Comparison of ENCODE assay signal across 12 cellular contexts in the genomic region with DNA sequence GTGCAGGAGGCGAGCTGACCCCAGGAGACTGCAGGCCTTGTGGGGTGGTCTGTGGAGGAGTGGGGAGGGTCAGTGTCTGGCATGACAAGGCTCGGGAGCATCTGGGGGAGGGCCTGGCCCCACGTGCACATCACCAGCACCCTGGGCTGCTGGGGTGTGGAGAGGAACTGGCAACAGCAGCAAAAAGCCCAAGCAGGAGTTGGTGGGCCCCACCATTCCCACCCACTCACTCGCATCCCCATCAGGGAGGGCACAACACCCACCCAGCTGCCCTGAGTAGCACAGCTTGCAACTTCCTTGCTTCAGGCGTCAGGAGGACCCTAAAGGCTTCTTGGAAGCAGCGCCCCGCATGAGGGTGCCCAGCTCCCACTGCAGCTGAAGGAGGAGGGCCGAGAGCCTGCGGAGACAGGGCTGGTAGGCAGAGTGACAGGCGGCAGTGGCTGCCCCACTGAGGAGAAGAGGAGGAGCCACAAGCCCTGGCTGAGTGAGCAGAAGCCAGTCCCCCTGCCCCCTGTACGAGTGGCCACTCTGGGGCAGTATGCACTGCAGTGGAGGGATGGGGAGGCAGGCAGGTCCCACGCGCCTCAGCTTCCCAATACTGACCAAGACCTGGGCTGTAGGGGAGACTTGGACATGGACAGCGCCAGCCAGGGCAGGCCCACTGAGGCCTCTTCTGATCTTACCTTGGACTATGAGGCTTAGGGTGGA. TPM values are rescaled to one million over a fixed set of nuclear protein-coding genes. Genes with fewer than 3 reads are reported as not detected.
DNase-seq lines count a peak whose midpoint lies in the region; ATAC-seq and TF ChIP-seq lines count a peak whose summit lies in the region.
"Had no signal": no experiment of that assay in that cellular context is flagged by ENCODE, and none has a peak within 500 bp of the region (broad histone marks: within the 10 kb centered on the region; RNA-seq: fewer than 3 reads in every experiment).

No MANE protein-coding gene starts in this region.

- no peak overlapping the region for H2BK15ac ChIP-seq in neuronal stem cell (ENCODE audit: low read length)

- H2BK120ac ChIP-seq in neuronal stem cell (ENCODE audit: low read depth, low read length): no peak overlapping the region

- CTCF ChIA-PET in CD4-positive, alpha-beta T cell (lab: Charles Lee): interaction anchor here (0.9 to 3.7 kb wide), 5 partner anchors 10 to 34 kb away, joined by 3 to 35 read pairs (median 8); partner anchors contain the start of gene ELL

- H3K4me1 Mint-ChIP-seq in CD4-positive, alpha-beta T cell (ENCODE audit: low read depth): peaks cover 71% of the 10 kb centered on the region

- H3K9me3 Mint-ChIP-seq in CD4-positive, alpha-beta T cell: no peaks in the 10 kb centered on the region

- no peak overlapping the region for H3K14ac ChIP-seq in neuronal stem cell (ENCODE audit: low read length)

- H3K79me2 ChIP-seq in Loucy (ENCODE audit: insufficient read depth, low read length): peaks cover 97% of the 10 kb centered on the region

- H3K36me3 Mint-ChIP-seq in CD4-positive, alpha-beta T cell (ENCODE audit: low read depth): no peaks in the 10 kb centered on the region

- peaks cover 28% of the 10 kb centered on the region for H3K4me1 ChIP-seq in Loucy (ENCODE audit: insufficient read depth, low read length, poor library complexity, severe bottlenecking)
- H3K4me1 ChIP-seq in effector memory CD4-positive, alpha-beta T cell (ENCODE audit: control insufficient read depth, insufficient read depth, low read length, poor library complexity, severe bottlenecking): peaks cover 64% of the 10 kb centered on the region
- H3K4me1 ChIP-seq in neuronal stem cell (ENCODE audit: control insufficient read depth in 2 of 2, insufficient read depth in 1 of 2, low read depth in 1 of 2, low read length in 2 of 2): peaks cover 12% of the 10 kb centered on the region in 2 donors

- no peak for TF ChIP-seq CTCF in CD4-positive, alpha-beta T cell (IDR thresholded peaks at IDR 0.05)
- no peak for TF ChIP-seq CTCF in Loucy (conservative IDR thresholded peaks at IDR 0.05; ENCODE audit: low read length)

- H3K9ac ChIP-seq in Loucy (ENCODE audit: low read depth, low read length, poor library complexity, severe bottlenecking) (peak overlapping the region; percentile 20), neuronal stem cell (ENCODE audit: low read depth, low read length, poor library complexity) (peak overlapping the region; percentile 73)

- peaks cover 2% of the 10 kb centered on the region; the same call in 1 of the 2 replicates for H3F3A ChIP-seq in Loucy (ENCODE audit: low read depth)

- WGBS in neuronal stem cell (ENCODE audit: extremely low coverage in 2 of 2, insufficient read length in 2 of 2, insufficient replicate concordance in 1 of 2), 2 donors: no CpG with 5 or more reads among the region's 14 CpGs

- no peaks in the 10 kb centered on the region for H3K9me3 ChIP-seq in CD4-positive, alpha-beta T cell (ENCODE audit: control insufficient read depth, low read length)
- H3K9me3 ChIP-seq in Loucy (ENCODE audit: insufficient read depth, low read depth, low read length) (no peaks in the 10 kb centered on the region), neuronal stem cell (replicated peaks in 1 of 2; ENCODE audit: control insufficient read depth in 2 of 2, insufficient read depth in 1 of 2, low read depth in 1 of 2, low read length in 2 of 2) (no peaks in the 10 kb centered on the region)
- no peaks in the 10 kb centered on the region for H3K9me3 ChIP-seq in effector memory CD4-positive, alpha-beta T cell (ENCODE audit: control insufficient read depth, low read length)

- H3K27ac ChIP-seq in CD4-positive, alpha-beta T cell (ENCODE audit: low read depth, low read length): peak overlapping the region; percentile 77
- H3K27ac ChIP-seq in effector memory CD4-positive, alpha-beta T cell (ENCODE audit: insufficient read depth, low read length, poor library complexity, severe bottlenecking): peak overlapping the region; percentile 90
- H3K27ac ChIP-seq in neuronal stem cell (replicated peaks; ENCODE audit: low read length): no peak overlapping the region
- H3K27ac ChIP-seq: SK-N-MC had no signal

- H3K4me3 ChIP-seq in Loucy (ENCODE audit: low read length, poor library complexity, severe bottlenecking) (no peak overlapping the region), neuronal stem cell (ENCODE audit: low read length in 2 of 2) (no peak overlapping the region)
- H3K4me3 ChIP-seq in effector memory CD4-positive, alpha-beta T cell (ENCODE audit: insufficient read depth, low read depth, low read length, poor library complexity, severe bottlenecking): peak overlapping the region; percentile 10
- H3K4me3 ChIP-seq: dorsolateral prefrontal cortex, SK-N-MC had no signal

- no peaks in the 10 kb centered on the region for H3K27me3 Mint-ChIP-seq in CD4-positive, alpha-beta T cell

- no peak overlapping the region for H4K91ac ChIP-seq in neuronal stem cell (ENCODE audit: low read depth, low read length, poor library complexity)

- H3K27me3 ChIP-seq in CD4-positive, alpha-beta T cell (ENCODE audit: control insufficient read depth, insufficient read depth, low read length): no peaks in the 10 kb centered on the region
- H3K27me3 ChIP-seq in Loucy (ENCODE audit: insufficient read depth, low read length, poor library complexity, severe bottlenecking): no peaks in the 10 kb centered on the region
- H3K27me3 ChIP-seq in effector memory CD4-positive, alpha-beta T cell (replicated peaks; ENCODE audit: control insufficient read depth, insufficient read depth, low read length, poor library complexity, severe bottlenecking): no peaks in the 10 kb centered on the region
- peaks cover 0 to 2% (median 0%) of the 10 kb centered on the region in 3 experiments for H3K27me3 ChIP-seq in neuronal stem cell (ENCODE audit: control insufficient read depth in 3 of 3, insufficient read depth in 3 of 3, low read depth in 1 of 3, low read length in 3 of 3)
- H3K27me3 ChIP-seq: dorsolateral prefrontal cortex had no signal

- intact Hi-C loops in CD4-positive, alpha-beta T cell (cut with DNase I, micrococcal nuclease): no loop called here

- H2BK5ac ChIP-seq in neuronal stem cell (ENCODE audit: low read length): no peak overlapping the region

- ATAC-seq in CD4-positive, alpha-beta T cell (ENCODE audit: poor library complexity): no peak

- H3K9me2 ChIP-seq in Loucy (replicated peaks; ENCODE audit: low read depth, low read length): no peaks in the 10 kb centered on the region

- H3K18ac ChIP-seq in neuronal stem cell (ENCODE audit: low read length): peak overlapping the region; percentile 65

- POLR2A ChIA-PET in CD4-positive, alpha-beta T cell (lab: Charles Lee): interaction anchor here (0.7 to 1.7 kb wide), 6 partner anchors 9 to 94 kb away, joined by 3 to 14 read pairs (median 6); partner anchors contain the start of genes ELL, REX1BD and UBA52

- H3K27ac Mint-ChIP-seq in CD4-positive, alpha-beta T cell: peak overlapping the region; percentile 90

- peak overlapping the region; percentile 71 for H2AK5ac ChIP-seq in neuronal stem cell (ENCODE audit: low read depth, low read length)

- H3K4ac ChIP-seq in neuronal stem cell (ENCODE audit: low read length): no peak overlapping the region

- peak overlapping the region; percentile 89 for H3K23ac ChIP-seq in neuronal stem cell (ENCODE audit: low read depth, low read length, poor library complexity)

- peaks cover 59% of the 10 kb centered on the region for H4K20me1 ChIP-seq in Loucy (ENCODE audit: insufficient read depth, low read length, poor library complexity, severe bottlenecking)

- H3K4me2 ChIP-seq in Loucy (ENCODE audit: low read depth, low read length, poor library complexity, severe bottlenecking) (peak overlapping the region; percentile 62), neuronal stem cell (ENCODE audit: insufficient read depth, low read length, poor library complexity, severe bottlenecking) (no peak overlapping the region)

- DNase-seq in CD4-positive, alpha-beta T cell: no peak
- no peak for DNase-seq in effector memory CD4-positive, alpha-beta T cell
- DNase-seq in neuronal stem cell (ENCODE audit: low spot score) (no peak), dedifferentiated amniotic fluid mesenchymal stem cell (ENCODE audit: extremely low spot score) (no peak), CD1c-positive myeloid dendritic cell (ENCODE audit: extremely low spot score) (no peak), NCI-H82 (lab: John Stamatoyannopoulos, UW) (no peak)
- no peak for DNase-seq in stimulated activated CD4-positive, alpha-beta T cell treated with anti-CD3 and anti-CD28 coated beads, Interleukin-12 subunit alpha, Interleukin-12 subunit beta, amount 100 ng/mL, for 4 hours
- DNase-seq: DMS79 treated with DMSO at 0.1 percent for 48 hours, dorsolateral prefrontal cortex, NCI-H510A had no signal

- peak overlapping the region; percentile 75 for H3K4me3 Mint-ChIP-seq in CD4-positive, alpha-beta T cell

- peaks cover 8% of the 10 kb centered on the region for H3K79me1 ChIP-seq in neuronal stem cell (ENCODE audit: low read depth, low read length)

- H3K36me3 ChIP-seq in Loucy (ENCODE audit: insufficient read depth, low read length) (no peaks in the 10 kb centered on the region), neuronal stem cell (replicated peaks in 1 of 2; ENCODE audit: control insufficient read depth in 2 of 2, insufficient read depth in 2 of 2, low read length in 2 of 2) (no peaks in the 10 kb centered on the region)
- H3K36me3 ChIP-seq in effector memory CD4-positive, alpha-beta T cell (ENCODE audit: control insufficient read depth, insufficient read depth, low read length): no peaks in the 10 kb centered on the region

- H4K8ac ChIP-seq in neuronal stem cell (ENCODE audit: low read depth, low read length): no peak overlapping the region

- H2AFZ ChIP-seq in Loucy (ENCODE audit: low read length) (no peak overlapping the region), neuronal stem cell (ENCODE audit: low read length) (no peak overlapping the region)

- H2BK12ac ChIP-seq in neuronal stem cell (ENCODE audit: low read length): no peak overlapping the region

RNA-seq across cellular contexts. Expression of gene ELL, which starts 26.5 kb away (rescaled TPM):
- total RNA-seq in CD4-positive, alpha-beta T cell: 10 to 100 TPM; 46.2 to 46.8 TPM
- polyA plus RNA-seq in neuronal stem cell (2013, experiment 1 of 2): 5.2 TPM
- 5.2 TPM for polyA plus RNA-seq in neuronal stem cell (2013, experiment 2 of 2)

RNA-seq across cellular contexts. Expression of gene FKBP8, which starts 48.0 kb away (rescaled TPM):
- 100 to 1,000 TPM; 147 to 152 TPM for total RNA-seq in CD4-positive, alpha-beta T cell
- 215 TPM for polyA plus RNA-seq in neuronal stem cell (2013, experiment 1 of 2)
- 207 TPM for polyA plus RNA-seq in neuronal stem cell (2013, experiment 2 of 2)

RNA-seq across cellular contexts. Expression of gene ISYNA1, which starts 57.4 kb away (rescaled TPM):
- total RNA-seq in CD4-positive, alpha-beta T cell: 10 to 100 TPM; 34.1 to 41.3 TPM
- 318 TPM for polyA plus RNA-seq in neuronal stem cell (2013, experiment 1 of 2)
- 304 TPM for polyA plus RNA-seq in neuronal stem cell (2013, experiment 2 of 2)
